In genomic region chr10:18610517-18610916, GRCh38 we compare ENCODE assay signal across 1 cellular context.
TF ChIP-seq lines count a peak whose summit lies in the region.

No MANE protein-coding gene starts in this region.

TF ChIP-seq in K562, 482 proteins besides CTCF, POLR2A, EP300 and RAD21 (continued from another document):
- TF ChIP-seq RAD51 (IDR thresholded peaks at IDR 0.05; ENCODE audit: borderline replicate concordance, low read depth) = no peak
- peak; percentile 86 for TF ChIP-seq FOSL1 (tag; conservative IDR thresholded peaks at IDR 0.05)
- TF ChIP-seq SMARCE1 (IDR thresholded peaks at IDR 0.05) = peak; percentile 74
- peak; percentile 18 for TF ChIP-seq NEUROD1 (IDR thresholded peaks at IDR 0.05; ENCODE audit: borderline replicate concordance, low read depth, low read length, partially characterized antibody)
- TF ChIP-seq SIN3B (IDR thresholded peaks at IDR 0.05; ENCODE audit: low read depth) = no peak
- TF ChIP-seq PKNOX1 (IDR thresholded peaks at IDR 0.05) = peak; percentile 21; the same call in 1 of the 2 replicates
- peak; percentile 28 for TF ChIP-seq FOS (IDR thresholded peaks at IDR 0.05; ENCODE audit: extremely low read depth, insufficient read length)
- TF ChIP-seq SOX6 (IDR thresholded peaks at IDR 0.05) = peak; percentile 24; the same call in 1 of the 2 replicates
- peak; percentile 63; the same call in 1 of the 2 replicates for TF ChIP-seq SMARCA4 (IDR thresholded peaks at IDR 0.05)
- TF ChIP-seq MAFG (tag; conservative IDR thresholded peaks at IDR 0.05) = peak; percentile 52; the same call in 1 of the 2 replicates
- no peak for TF ChIP-seq CREB3 (tag; conservative IDR thresholded peaks at IDR 0.05; ENCODE audit: low read depth)
- peak; percentile 75 for TF ChIP-seq JUN (IDR thresholded peaks at IDR 0.05; ENCODE audit: borderline replicate concordance, low read depth, low read length)
- no peak for TF ChIP-seq JUN (CRISPR knock-in tag; IDR thresholded peaks at IDR 0.05; ENCODE audit: borderline replicate concordance)
- TF ChIP-seq RCOR1 (IDR thresholded peaks at IDR 0.05; ENCODE audit: borderline replicate concordance in 1 of 2, low read depth in 2 of 2, low read length in 2 of 2) = 0 out of 4 replicates have a peak, but pooled peaks of 1 of the 2 experiments have one; percentile 8
- TF ChIP-seq FOXA3 (CRISPR knock-in tag; conservative IDR thresholded peaks at IDR 0.05 in 1 of 2, IDR thresholded peaks at IDR 0.05 in 1 of 2) = peak in 1 of 2 experiments; percentile 65; a peak in 2 of 4 replicates
- TF ChIP-seq NFE2 (IDR thresholded peaks at IDR 0.05; ENCODE audit: low read depth) = peak; percentile 67
- peak; percentile 58; the same call in 1 of the 2 replicates for TF ChIP-seq C11orf30 (IDR thresholded peaks at IDR 0.05; ENCODE audit: low read depth)
- 0 out of 2 replicates have a peak, but pooled peaks have one; percentile 48 for TF ChIP-seq DPF2 (IDR thresholded peaks at IDR 0.05)
- peak; percentile 55; the same call in 1 of the 2 replicates for TF ChIP-seq ARID1B (IDR thresholded peaks at IDR 0.05)
- TF ChIP-seq JUND (IDR thresholded peaks at IDR 0.05; ENCODE audit: borderline replicate concordance, low read depth, low read length) = peak; percentile 93
- TF ChIP-seq JUND (tag; IDR thresholded peaks at IDR 0.05; ENCODE audit: borderline replicate concordance, low read depth, low read length) = peak; percentile 91
